ENCODE assay signal across 25 cellular contexts in genomic region chr13:38405216-38405615, GRCh38.
"Had no signal": no experiment of that assay in that cellular context is flagged by ENCODE, and none has a peak within 500 bp of the region (broad histone marks: within the 10 kb centered on the region; RNA-seq: fewer than 3 reads in every experiment).

No MANE protein-coding gene starts in this region.

- H2AFZ ChIP-seq: hepatocyte had no signal

- H3K27me3 ChIP-seq: esophagus squamous epithelium, gastroesophageal sphincter, heart left ventricle, hepatocyte, left lung had no signal

- H3K27ac Mint-ChIP-seq: immature natural killer cell; naive thymus-derived CD4-positive, alpha-beta T cell had no signal

- H3K36me3 ChIP-seq: esophagus squamous epithelium, gastroesophageal sphincter, heart left ventricle, left lung, lower lobe of right lung had no signal

- H3K4me1 ChIP-seq: esophagus squamous epithelium, gastroesophageal sphincter, heart left ventricle, left lung, lower lobe of right lung had no signal

- H3K9me3 Mint-ChIP-seq: naive thymus-derived CD4-positive, alpha-beta T cell had no signal

- H3K36me3 Mint-ChIP-seq: immature natural killer cell; naive thymus-derived CD4-positive, alpha-beta T cell had no signal

- H3K4me3 ChIP-seq: coronary artery, dorsolateral prefrontal cortex, esophagus squamous epithelium, gastroesophageal sphincter, heart left ventricle, hepatocyte, left lung, lower lobe of right lung had no signal

- ATAC-seq: esophagus mucosa; gastroesophageal sphincter; heart left ventricle; left cardiac atrium; left lung; left ventricle myocardium superior; lower lobe of right lung; naive thymus-derived CD4-positive, alpha-beta T cell had no signal

- DNase-seq: dermis blood vessel endothelial cell; dorsolateral prefrontal cortex; effector CD4-positive, alpha-beta T cell; effector memory CD4-positive, alpha-beta T cell; erythroblast; esophagus squamous epithelium; foreskin fibroblast; heart left ventricle; hypothalamus; immature natural killer cell; islet precursor cell; left cardiac atrium; left lung; left ventricle myocardium superior; lower lobe of right lung; mesenchymal stem cell; midbrain; naive thymus-derived CD4-positive, alpha-beta T cell had no signal

- H3K4me2 ChIP-seq: hepatocyte had no signal

- H3K4me1 Mint-ChIP-seq: immature natural killer cell; naive thymus-derived CD4-positive, alpha-beta T cell had no signal

- FAIRE-seq: colon, endothelial cell of umbilical vein, frontal cortex had no signal

- H3K79me2 ChIP-seq: hepatocyte had no signal

- H3K27ac ChIP-seq: coronary artery, dorsolateral prefrontal cortex, esophagus squamous epithelium, gastroesophageal sphincter, heart left ventricle, hepatocyte, left lung, lower lobe of right lung had no signal

- H3K4me3 Mint-ChIP-seq: immature natural killer cell; naive thymus-derived CD4-positive, alpha-beta T cell had no signal

- H3K9me3 ChIP-seq: esophagus squamous epithelium, gastroesophageal sphincter, left lung, lower lobe of right lung had no signal
